In the genomic region with DNA sequence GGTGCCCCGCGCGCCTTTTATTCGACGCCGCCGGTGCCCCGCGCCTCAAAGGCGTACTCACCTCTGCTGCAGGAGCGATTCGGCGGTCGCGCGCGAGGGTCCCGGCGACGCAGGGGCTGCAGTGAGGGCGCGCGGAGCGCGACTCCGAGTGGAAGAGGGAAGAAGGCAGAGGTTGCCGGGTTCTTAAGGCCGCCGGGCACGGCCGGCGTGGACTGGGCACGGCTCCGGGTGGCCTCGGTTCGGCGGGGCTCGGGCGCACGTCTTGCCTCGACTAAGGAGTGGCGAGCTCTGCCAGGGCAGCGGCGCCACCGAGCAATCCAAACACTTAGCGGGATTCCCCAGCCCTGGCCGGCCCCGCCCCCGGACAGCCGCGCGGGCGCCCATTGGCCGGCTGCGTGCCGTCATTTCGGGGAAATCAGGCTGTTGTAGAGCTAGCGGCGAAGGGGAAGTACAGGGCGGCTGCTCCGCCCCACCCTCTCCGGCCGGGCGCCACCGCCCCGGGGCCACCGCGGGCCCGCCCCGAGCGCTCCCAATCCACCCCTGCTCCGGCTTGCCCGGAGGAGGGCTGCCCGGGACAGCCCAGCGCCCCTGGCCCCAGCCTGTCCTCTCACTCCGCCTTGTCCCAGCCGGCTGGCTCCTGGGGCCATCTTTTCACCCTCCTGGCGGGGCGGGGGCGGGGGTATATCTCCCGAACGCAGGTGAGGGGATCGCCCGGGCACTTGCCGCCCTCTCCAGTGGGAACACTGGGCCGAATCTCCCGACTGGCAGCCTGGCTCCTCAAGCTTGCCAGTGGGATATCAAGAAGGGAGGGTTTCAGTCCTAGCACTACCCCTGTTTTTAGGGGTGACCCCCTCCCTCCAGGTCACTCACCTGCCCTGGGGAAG, we compare ENCODE assay signal across 1 cellular context.
TF ChIP-seq lines count a peak whose summit lies in the region.

A gene with protein sequence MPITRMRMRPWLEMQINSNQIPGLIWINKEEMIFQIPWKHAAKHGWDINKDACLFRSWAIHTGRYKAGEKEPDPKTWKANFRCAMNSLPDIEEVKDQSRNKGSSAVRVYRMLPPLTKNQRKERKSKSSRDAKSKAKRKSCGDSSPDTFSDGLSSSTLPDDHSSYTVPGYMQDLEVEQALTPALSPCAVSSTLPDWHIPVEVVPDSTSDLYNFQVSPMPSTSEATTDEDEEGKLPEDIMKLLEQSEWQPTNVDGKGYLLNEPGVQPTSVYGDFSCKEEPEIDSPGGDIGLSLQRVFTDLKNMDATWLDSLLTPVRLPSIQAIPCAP (minus strand): TSS at position 290 of the 884 bp plus-strand sequence. CDS start 1,295 bp downstream, outside the sequence.

TF ChIP-seq in HepG2, 621 proteins besides CTCF, POLR2A, EP300 and RAD21 (continued from another document and continues in another):
- TF ChIP-seq, protein P1, sequence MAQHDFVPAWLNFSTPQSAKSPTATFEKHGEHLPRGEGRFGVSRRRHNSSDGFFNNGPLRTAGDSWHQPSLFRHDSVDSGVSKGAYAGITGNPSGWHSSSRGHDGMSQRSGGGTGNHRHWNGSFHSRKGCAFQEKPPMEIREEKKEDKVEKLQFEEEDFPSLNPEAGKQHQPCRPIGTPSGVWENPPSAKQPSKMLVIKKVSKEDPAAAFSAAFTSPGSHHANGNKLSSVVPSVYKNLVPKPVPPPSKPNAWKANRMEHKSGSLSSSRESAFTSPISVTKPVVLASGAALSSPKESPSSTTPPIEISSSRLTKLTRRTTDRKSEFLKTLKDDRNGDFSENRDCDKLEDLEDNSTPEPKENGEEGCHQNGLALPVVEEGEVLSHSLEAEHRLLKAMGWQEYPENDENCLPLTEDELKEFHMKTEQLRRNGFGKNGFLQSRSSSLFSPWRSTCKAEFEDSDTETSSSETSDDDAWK (CRISPR knock-in tag; IDR thresholded peaks at IDR 0.05) = no peak
- TF ChIP-seq ZEB1 (IDR thresholded peaks at IDR 0.05; ENCODE audit: insufficient replicate concordance, low read depth) (no peak), ZNF17 (CRISPR knock-in tag; IDR thresholded peaks at IDR 0.05) (no peak), PITX1 (CRISPR knock-in tag; IDR thresholded peaks at IDR 0.05) (no peak), TAF15 (IDR thresholded peaks at IDR 0.05; ENCODE audit: low read depth, low read length, poor library complexity, severe bottlenecking) (no peak), NFYC (CRISPR knock-in tag; IDR thresholded peaks at IDR 0.05) (peak; percentile 78), ZNF547 (CRISPR knock-in tag; IDR thresholded peaks at IDR 0.05) (0 out of 2 replicates have a peak, but pooled peaks have one; percentile 23), RBM39 (IDR thresholded peaks at IDR 0.05; ENCODE audit: low read depth, low read length, poor library complexity, severe bottlenecking) (no peak), NFIB (CRISPR knock-in tag; IDR thresholded peaks at IDR 0.05; ENCODE audit: borderline replicate concordance) (no peak), NONO (IDR thresholded peaks at IDR 0.05) (no peak), NONO (CRISPR knock-in tag; conservative IDR thresholded peaks at IDR 0.05) (0 out of 2 replicates have a peak, but pooled peaks have one; percentile 18), ARNTL (CRISPR knock-in tag; IDR thresholded peaks at IDR 0.05) (no peak), KMT2B (CRISPR knock-in tag; IDR thresholded peaks at IDR 0.05) (peak; percentile 54; the same call in 1 of the 2 replicates), ZNF253 (CRISPR knock-in tag; IDR thresholded peaks at IDR 0.05; ENCODE audit: borderline replicate concordance) (no peak), ZNF296 (CRISPR knock-in tag; conservative IDR thresholded peaks at IDR 0.05) (0 out of 2 replicates have a peak, but pooled peaks have one; percentile 35), ZNF264 (CRISPR knock-in tag; IDR thresholded peaks at IDR 0.05) (no peak), ZNF225 (CRISPR knock-in tag; IDR thresholded peaks at IDR 0.05) (no peak), YEATS4 (CRISPR knock-in tag; IDR thresholded peaks at IDR 0.05; ENCODE audit: borderline replicate concordance) (peak; percentile 64; the same call in 1 of the 2 replicates), ZSCAN21 (CRISPR knock-in tag; IDR thresholded peaks at IDR 0.05; ENCODE audit: borderline replicate concordance) (peak; percentile 64; the same call in 1 of the 2 replicates), PHF5A (CRISPR knock-in tag; IDR thresholded peaks at IDR 0.05; ENCODE audit: low read depth, unreplicated experiment) (no peak), FOXA3 (CRISPR knock-in tag; IDR thresholded peaks at IDR 0.05) (no peak; the same call in 1 of the 2 replicates), FOXC1 (CRISPR knock-in tag; IDR thresholded peaks at IDR 0.05; ENCODE audit: borderline replicate concordance) (peak; percentile 95), TGIF2 (CRISPR knock-in tag; IDR thresholded peaks at IDR 0.05) (peak; percentile 55; the same call in 1 of the 2 replicates), ZSCAN31 (CRISPR knock-in tag; IDR thresholded peaks at IDR 0.05; ENCODE audit: low read depth) (no peak), ZFP90 (CRISPR knock-in tag; IDR thresholded peaks at IDR 0.05; ENCODE audit: borderline replicate concordance) (peak; percentile 54), SMYD3 (CRISPR knock-in tag; IDR thresholded peaks at IDR 0.05) (peak; percentile 41; the same call in 1 of the 2 replicates), BORCS8-MEF2B (CRISPR knock-in tag; IDR thresholded peaks at IDR 0.05) (no peak), REPIN1 (CRISPR knock-in tag; IDR thresholded peaks at IDR 0.05; ENCODE audit: borderline replicate concordance, low read depth) (peak; percentile 62; the same call in 1 of the 2 replicates), MEIS2 (CRISPR knock-in tag; IDR thresholded peaks at IDR 0.05) (no peak; the same call in 1 of the 2 replicates), ZNF772 (CRISPR knock-in tag; IDR thresholded peaks at IDR 0.05) (peak; percentile 82), TSC22D2 (CRISPR knock-in tag; IDR thresholded peaks at IDR 0.05; ENCODE audit: borderline replicate concordance) (peak; percentile 46; the same call in 1 of the 2 replicates), RAD51 (IDR thresholded peaks at IDR 0.05; ENCODE audit: borderline replicate concordance) (no peak), ONECUT2 (CRISPR knock-in tag; IDR thresholded peaks at IDR 0.05) (no peak), MIER3 (CRISPR knock-in tag; IDR thresholded peaks at IDR 0.05; ENCODE audit: borderline replicate concordance) (no peak), ZBTB38 (CRISPR knock-in tag; IDR thresholded peaks at IDR 0.05) (no peak), TP53 (CRISPR knock-in tag; conservative IDR thresholded peaks at IDR 0.05) (no peak), DNMT3B (CRISPR knock-in tag; conservative IDR thresholded peaks at IDR 0.05) (no peak), NCOR1 (IDR thresholded peaks at IDR 0.05; ENCODE audit: borderline replicate concordance, low read length) (no peak)
- TF ChIP-seq, protein P2, sequence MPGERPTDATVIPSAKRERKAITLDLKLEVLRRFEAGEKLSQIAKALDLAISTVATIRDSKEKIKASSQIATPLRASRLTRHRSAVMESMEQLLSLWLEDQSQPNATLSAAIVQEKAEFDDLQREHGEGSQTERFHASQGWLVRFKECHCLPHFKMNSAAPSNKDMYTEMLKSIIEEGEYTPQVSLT (CRISPR knock-in tag; IDR thresholded peaks at IDR 0.05; ENCODE audit: borderline replicate concordance, low read depth) = no peak
- TF ChIP-seq, protein P3, sequence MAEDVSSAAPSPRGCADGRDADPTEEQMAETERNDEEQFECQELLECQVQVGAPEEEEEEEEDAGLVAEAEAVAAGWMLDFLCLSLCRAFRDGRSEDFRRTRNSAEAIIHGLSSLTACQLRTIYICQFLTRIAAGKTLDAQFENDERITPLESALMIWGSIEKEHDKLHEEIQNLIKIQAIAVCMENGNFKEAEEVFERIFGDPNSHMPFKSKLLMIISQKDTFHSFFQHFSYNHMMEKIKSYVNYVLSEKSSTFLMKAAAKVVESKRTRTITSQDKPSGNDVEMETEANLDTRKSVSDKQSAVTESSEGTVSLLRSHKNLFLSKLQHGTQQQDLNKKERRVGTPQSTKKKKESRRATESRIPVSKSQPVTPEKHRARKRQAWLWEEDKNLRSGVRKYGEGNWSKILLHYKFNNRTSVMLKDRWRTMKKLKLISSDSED (CRISPR knock-in tag; IDR thresholded peaks at IDR 0.05) = no peak
- TF ChIP-seq, protein P4, sequence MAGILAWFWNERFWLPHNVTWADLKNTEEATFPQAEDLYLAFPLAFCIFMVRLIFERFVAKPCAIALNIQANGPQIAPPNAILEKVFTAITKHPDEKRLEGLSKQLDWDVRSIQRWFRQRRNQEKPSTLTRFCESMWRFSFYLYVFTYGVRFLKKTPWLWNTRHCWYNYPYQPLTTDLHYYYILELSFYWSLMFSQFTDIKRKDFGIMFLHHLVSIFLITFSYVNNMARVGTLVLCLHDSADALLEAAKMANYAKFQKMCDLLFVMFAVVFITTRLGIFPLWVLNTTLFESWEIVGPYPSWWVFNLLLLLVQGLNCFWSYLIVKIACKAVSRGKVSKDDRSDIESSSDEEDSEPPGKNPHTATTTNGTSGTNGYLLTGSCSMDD (CRISPR knock-in tag; IDR thresholded peaks at IDR 0.05) = no peak
- TF ChIP-seq, protein P5, sequence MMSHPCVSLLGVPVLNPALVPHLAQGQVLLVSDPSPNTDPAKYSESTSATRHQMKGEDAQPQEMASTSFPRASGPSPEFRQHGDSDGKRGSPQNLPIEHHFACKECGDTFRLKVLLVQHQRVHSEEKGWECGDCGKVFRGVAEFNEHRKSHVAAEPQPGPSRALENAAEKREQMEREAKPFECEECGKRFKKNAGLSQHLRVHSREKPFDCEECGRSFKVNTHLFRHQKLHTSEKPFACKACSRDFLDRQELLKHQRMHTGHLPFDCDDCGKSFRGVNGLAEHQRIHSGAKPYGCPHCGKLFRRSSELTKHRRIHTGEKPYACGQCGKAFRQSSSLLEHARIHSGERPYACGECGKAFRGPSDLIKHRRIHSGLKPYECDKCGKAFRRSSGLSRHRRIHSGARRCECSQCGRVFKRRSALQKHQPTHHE (CRISPR knock-in tag; IDR thresholded peaks at IDR 0.05; ENCODE audit: borderline replicate concordance) = no peak; the same call in 1 of the 2 replicates
- TF ChIP-seq, protein P6, sequence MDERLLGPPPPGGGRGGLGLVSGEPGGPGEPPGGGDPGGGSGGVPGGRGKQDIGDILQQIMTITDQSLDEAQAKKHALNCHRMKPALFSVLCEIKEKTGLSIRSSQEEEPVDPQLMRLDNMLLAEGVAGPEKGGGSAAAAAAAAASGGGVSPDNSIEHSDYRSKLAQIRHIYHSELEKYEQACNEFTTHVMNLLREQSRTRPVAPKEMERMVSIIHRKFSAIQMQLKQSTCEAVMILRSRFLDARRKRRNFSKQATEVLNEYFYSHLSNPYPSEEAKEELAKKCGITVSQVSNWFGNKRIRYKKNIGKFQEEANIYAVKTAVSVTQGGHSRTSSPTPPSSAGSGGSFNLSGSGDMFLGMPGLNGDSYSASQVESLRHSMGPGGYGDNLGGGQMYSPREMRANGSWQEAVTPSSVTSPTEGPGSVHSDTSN (CRISPR knock-in tag; IDR thresholded peaks at IDR 0.05) = no peak
- TF ChIP-seq, protein P7, sequence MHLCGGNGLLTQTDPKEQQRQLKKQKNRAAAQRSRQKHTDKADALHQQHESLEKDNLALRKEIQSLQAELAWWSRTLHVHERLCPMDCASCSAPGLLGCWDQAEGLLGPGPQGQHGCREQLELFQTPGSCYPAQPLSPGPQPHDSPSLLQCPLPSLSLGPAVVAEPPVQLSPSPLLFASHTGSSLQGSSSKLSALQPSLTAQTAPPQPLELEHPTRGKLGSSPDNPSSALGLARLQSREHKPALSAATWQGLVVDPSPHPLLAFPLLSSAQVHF (CRISPR knock-in tag; IDR thresholded peaks at IDR 0.05) = no peak; the same call in 1 of the 2 replicates
- TF ChIP-seq, protein P8, sequence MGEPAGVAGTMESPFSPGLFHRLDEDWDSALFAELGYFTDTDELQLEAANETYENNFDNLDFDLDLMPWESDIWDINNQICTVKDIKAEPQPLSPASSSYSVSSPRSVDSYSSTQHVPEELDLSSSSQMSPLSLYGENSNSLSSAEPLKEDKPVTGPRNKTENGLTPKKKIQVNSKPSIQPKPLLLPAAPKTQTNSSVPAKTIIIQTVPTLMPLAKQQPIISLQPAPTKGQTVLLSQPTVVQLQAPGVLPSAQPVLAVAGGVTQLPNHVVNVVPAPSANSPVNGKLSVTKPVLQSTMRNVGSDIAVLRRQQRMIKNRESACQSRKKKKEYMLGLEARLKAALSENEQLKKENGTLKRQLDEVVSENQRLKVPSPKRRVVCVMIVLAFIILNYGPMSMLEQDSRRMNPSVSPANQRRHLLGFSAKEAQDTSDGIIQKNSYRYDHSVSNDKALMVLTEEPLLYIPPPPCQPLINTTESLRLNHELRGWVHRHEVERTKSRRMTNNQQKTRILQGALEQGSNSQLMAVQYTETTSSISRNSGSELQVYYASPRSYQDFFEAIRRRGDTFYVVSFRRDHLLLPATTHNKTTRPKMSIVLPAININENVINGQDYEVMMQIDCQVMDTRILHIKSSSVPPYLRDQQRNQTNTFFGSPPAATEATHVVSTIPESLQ (CRISPR knock-in tag; conservative IDR thresholded peaks at IDR 0.05) = no peak
- TF ChIP-seq, protein P9, sequence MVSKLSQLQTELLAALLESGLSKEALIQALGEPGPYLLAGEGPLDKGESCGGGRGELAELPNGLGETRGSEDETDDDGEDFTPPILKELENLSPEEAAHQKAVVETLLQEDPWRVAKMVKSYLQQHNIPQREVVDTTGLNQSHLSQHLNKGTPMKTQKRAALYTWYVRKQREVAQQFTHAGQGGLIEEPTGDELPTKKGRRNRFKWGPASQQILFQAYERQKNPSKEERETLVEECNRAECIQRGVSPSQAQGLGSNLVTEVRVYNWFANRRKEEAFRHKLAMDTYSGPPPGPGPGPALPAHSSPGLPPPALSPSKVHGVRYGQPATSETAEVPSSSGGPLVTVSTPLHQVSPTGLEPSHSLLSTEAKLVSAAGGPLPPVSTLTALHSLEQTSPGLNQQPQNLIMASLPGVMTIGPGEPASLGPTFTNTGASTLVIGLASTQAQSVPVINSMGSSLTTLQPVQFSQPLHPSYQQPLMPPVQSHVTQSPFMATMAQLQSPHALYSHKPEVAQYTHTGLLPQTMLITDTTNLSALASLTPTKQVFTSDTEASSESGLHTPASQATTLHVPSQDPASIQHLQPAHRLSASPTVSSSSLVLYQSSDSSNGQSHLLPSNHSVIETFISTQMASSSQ (IDR thresholded peaks at IDR 0.05; ENCODE audit: low read depth) = no peak
- TF ChIP-seq, protein P9 (CRISPR knock-in tag; IDR thresholded peaks at IDR 0.05; ENCODE audit: borderline replicate concordance) = no peak
- TF ChIP-seq, protein P10, sequence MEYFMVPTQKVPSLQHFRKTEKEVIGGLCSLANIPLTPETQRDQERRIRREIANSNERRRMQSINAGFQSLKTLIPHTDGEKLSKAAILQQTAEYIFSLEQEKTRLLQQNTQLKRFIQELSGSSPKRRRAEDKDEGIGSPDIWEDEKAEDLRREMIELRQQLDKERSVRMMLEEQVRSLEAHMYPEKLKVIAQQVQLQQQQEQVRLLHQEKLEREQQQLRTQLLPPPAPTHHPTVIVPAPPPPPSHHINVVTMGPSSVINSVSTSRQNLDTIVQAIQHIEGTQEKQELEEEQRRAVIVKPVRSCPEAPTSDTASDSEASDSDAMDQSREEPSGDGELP (IDR thresholded peaks at IDR 0.05; ENCODE audit: borderline replicate concordance, low read depth) = peak; percentile 13; the same call in 1 of the 2 replicates
